8 cellular contexts compared by ENCODE assay signal in the genomic region with DNA sequence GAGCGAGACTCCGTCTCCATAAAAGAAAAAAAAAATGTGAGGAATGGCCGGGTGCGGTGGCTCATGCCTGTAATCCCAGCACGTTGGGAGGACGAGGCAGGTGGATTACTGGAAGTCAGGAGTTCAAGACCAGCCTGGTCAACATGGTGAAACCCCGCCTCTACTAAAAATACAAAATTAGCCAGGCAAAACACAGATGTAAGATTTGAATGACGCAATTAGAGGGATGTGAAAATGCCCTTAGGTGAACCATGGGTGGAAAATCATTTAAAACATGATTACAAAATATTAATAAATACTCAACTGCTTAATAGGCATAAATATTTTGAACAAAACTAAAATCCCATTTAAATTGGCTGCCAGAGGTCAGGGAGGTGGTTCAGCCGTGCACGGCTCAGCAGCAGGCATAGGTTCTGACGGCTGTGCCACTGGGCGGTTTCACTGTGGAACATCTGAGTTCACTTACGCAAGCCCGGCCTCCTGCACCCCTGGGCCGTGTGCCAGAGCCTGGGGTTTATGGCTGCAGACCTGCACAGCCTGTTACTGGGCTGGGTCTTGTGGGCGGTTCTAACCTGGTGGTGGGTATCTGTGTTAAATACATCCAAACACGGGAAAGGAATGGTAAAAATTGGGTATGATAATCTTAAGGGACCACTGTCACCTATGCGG. TPM values are rescaled to one million over a fixed set of nuclear protein-coding genes. Genes with fewer than 3 reads are reported as not detected.
DNase-seq lines count a peak whose midpoint lies in the region; ATAC-seq, FAIRE-seq and TF ChIP-seq lines count a peak whose summit lies in the region.

No MANE protein-coding gene starts in this region.

- DNase-seq in SKM-1 treated with dmso at 0.1 percent for 144 hours (lab: John Stamatoyannopoulos, UW; ENCODE audit: unreplicated experiment) = peak; percentile 67
- peak; percentile 76 for DNase-seq in posterior vena cava (ENCODE audit: low spot score)
- DNase-seq in HCEC 1CT = no peak
- DNase-seq in GM12892 (ENCODE audit: insufficient read length) = no peak
- no peak for DNase-seq in substantia nigra (lab: John Stamatoyannopoulos, UW)
- no peak for DNase-seq in GM03348 (ENCODE audit: low spot score)

- ATAC-seq in GM19328 (IDR thresholded peaks at IDR 0.05; ENCODE audit: unreplicated experiment) = peak; percentile 49
- ATAC-seq in HG03571 (IDR thresholded peaks at IDR 0.05; ENCODE audit: unreplicated experiment) = peak; percentile 36

- no peak for TF ChIP-seq POLR2A in GM12892 (IDR thresholded peaks at IDR 0.05; ENCODE audit: low read depth, low read length)

- H3K27ac ChIP-seq in substantia nigra (ENCODE audit: low read depth, low read length, poor library complexity, severe bottlenecking) = no peak overlapping the region

- FAIRE-seq in GM12892 (lab: Jason Lieb, UNC) = no peak

- intact Hi-C loops in posterior vena cava (cut with DNase I) = no loop called here

RNA-seq across cellular contexts. Expression of gene COL9A3, which starts 21.1 kb away (rescaled TPM):
- 1 to 10 TPM; 1.0 to 1.9 TPM for total RNA-seq in posterior vena cava
- polyA plus RNA-seq in GM12892 (2012; ENCODE audit: missing spikeins) = 0.66 TPM

RNA-seq across cellular contexts. Expression of gene TCFL5, which starts 23.7 kb away (rescaled TPM):
- 10 to 100 TPM in 1 of 2 donors, 1 to 10 TPM in 1; 9.6 to 10.9 TPM for total RNA-seq in posterior vena cava
- polyA plus RNA-seq in GM12892 (2012; ENCODE audit: missing spikeins) = 6.3 TPM

RNA-seq across cellular contexts. Expression of gene OGFR, which starts 33.3 kb away (rescaled TPM):
- 10 to 100 TPM; 27.7 to 29.4 TPM for total RNA-seq in posterior vena cava
- polyA plus RNA-seq in GM12892 (2012; ENCODE audit: missing spikeins) = 11.1 TPM

RNA-seq across cellular contexts. Expression of gene MRGBP, which starts 41.7 kb away (rescaled TPM):
- total RNA-seq in posterior vena cava = 1 to 10 TPM; 5.0 to 8.0 TPM
- polyA plus RNA-seq in GM12892 (2012; ENCODE audit: missing spikeins) = 9.6 TPM

Comparison
In these comparisons a context has a peak if more than half of its experiments do, and no peak if none do; other contexts are left out.
1. DNase-seq: peak in SKM-1 treated with dmso at 0.1 percent for 144 hours (single experiment) and posterior vena cava (single experiment); none in HCEC 1CT (single experiment), GM12892 (single experiment), substantia nigra (0 of 49) and GM03348 (single experiment).